In genomic region chr4:78940752-78941151, GRCh38 we compare ENCODE assay signal across 19 cellular contexts.
"Had no signal": no experiment of that assay in that cellular context is flagged by ENCODE, and none has a peak within 500 bp of the region (broad histone marks: within the 10 kb centered on the region; RNA-seq: fewer than 3 reads in every experiment).

No MANE protein-coding gene starts in this region.

- H3K9me3 Mint-ChIP-seq: activated naive CD4-positive, alpha-beta T cell treated with anti-CD3 and anti-CD28 coated beads, Interleukin-2, amount 50 U/mL, for 72 hours; natural killer cell treated with Interleukin-12 subunit alpha and Interleukin-12 subunit beta and Interleukin-15 and Interleukin-18, amount 100 ng/mL, for 72 hours; T-cell had no signal

- DNase-seq: activated CD4-positive, alpha-beta T cell treated with anti-CD3 and anti-CD28 coated beads, Interleukin-2, amount 50 U/mL, for 1 hour; activated CD4-positive, CD25-positive, alpha-beta regulatory T cell; activated effector memory CD4-positive, alpha-beta T cell treated with Interleukin-2 at 50 U/mL for 16 hours; adrenal gland; cerebellar nuclear complex; effector CD4-positive, alpha-beta T cell; gastrocnemius medialis; head of caudate nucleus; lower lobe of right lung; sigmoid colon; stomach; T-cell; T-helper 9 cell; trophoblast cell had no signal

- H3K36me3 ChIP-seq: adrenal gland, gastrocnemius medialis, lower lobe of right lung, neutrophil, sigmoid colon, stomach, vagina had no signal

- H3K36me3 Mint-ChIP-seq: natural killer cell treated with Interleukin-12 subunit alpha and Interleukin-12 subunit beta and Interleukin-15 and Interleukin-18, amount 100 ng/mL, for 72 hours had no signal

- H3K27ac ChIP-seq: adrenal gland, gastrocnemius medialis, lower lobe of right lung, neutrophil, stomach, vagina had no signal

- H3K27ac Mint-ChIP-seq: activated naive CD4-positive, alpha-beta T cell treated with anti-CD3 and anti-CD28 coated beads, Interleukin-2, amount 50 U/mL, for 72 hours; natural killer cell treated with Interleukin-12 subunit alpha and Interleukin-12 subunit beta and Interleukin-15 and Interleukin-18, amount 100 ng/mL, for 72 hours; T-cell had no signal

- ATAC-seq: esophagus mucosa; gastrocnemius medialis; lower lobe of right lung; natural killer cell treated with Interleukin-12 subunit alpha and Interleukin-12 subunit beta and Interleukin-15 and Interleukin-18, amount 100 ng/mL, for 72 hours; T-cell had no signal

- H3K9me3 ChIP-seq: adrenal gland, gastrocnemius medialis, lower lobe of right lung, neutrophil, sigmoid colon, stomach, vagina had no signal

- H3K4me3 ChIP-seq: adrenal gland had no signal
